Comparison of ENCODE assay signal across 13 cellular contexts in genomic region chr12:71046215-71046614, GRCh38.
DNase-seq lines count a peak whose midpoint lies in the region; ATAC-seq and TF ChIP-seq lines count a peak whose summit lies in the region.
"Had no signal": no experiment of that assay in that cellular context is flagged by ENCODE, and none has a peak within 500 bp of the region (broad histone marks: within the 10 kb centered on the region; RNA-seq: fewer than 3 reads in every experiment).

No MANE protein-coding gene starts in this region.

- in situ Hi-C loops in IMR-90 (cut with MboI; ENCODE audit: low sequenced_read_pairs) (no loop called here), brain microvascular endothelial cell (cut with HindIII; ENCODE audit: low pct_ligation_motif_present, low sequenced_read_pairs) (no loop called here)

- no peak overlapping the region for H2BK20ac ChIP-seq in IMR-90 (ENCODE audit: low read depth, low read length)

- dilution Hi-C loops in IMR-90 (cut with HindIII; ENCODE audit: low sequenced_read_pairs, unreplicated experiment) = no loop called here

- intact Hi-C loops in IMR-90 (cut with micrococcal nuclease) = no loop called here

- H3K18ac ChIP-seq in IMR-90 (ENCODE audit: low read depth, low read length) = no peak overlapping the region

- no peak overlapping the region for H2BK120ac ChIP-seq in IMR-90 (ENCODE audit: low read depth, low read length)

- TF ChIP-seq POLR2A in IMR-90 (IDR thresholded peaks at IDR 0.05; ENCODE audit: low read depth, low read length) (no peak), upper lobe of left lung (IDR thresholded peaks at IDR 0.05) (no peak)

- H3K4me3 Mint-ChIP-seq in activated naive CD8-positive, alpha-beta T cell treated with anti-CD3 and anti-CD28 coated beads, Interleukin-2, amount 50 U/mL, for 24 hours = no peak overlapping the region
- H3K4me3 Mint-ChIP-seq: activated CD4-positive, alpha-beta T cell treated with anti-CD3 and anti-CD28 coated beads, Interleukin-2, amount 10 ng/mL, durations not matched to agents 24 days and 14 days; naive thymus-derived CD4-positive, alpha-beta T cell had no signal

- TF ChIP-seq CTCF in IMR-90 (conservative IDR thresholded peaks at IDR 0.05; ENCODE audit: low read depth, low read length) (no peak), brain microvascular endothelial cell (IDR thresholded peaks at IDR 0.05; ENCODE audit: low read depth, low read length, missing control alignments) (no peak), upper lobe of left lung (IDR thresholded peaks at IDR 0.05) (no peak)

- H4K20me1 ChIP-seq in IMR-90 (ENCODE audit: insufficient read depth, low read length) = no peaks in the 10 kb centered on the region

- no peak overlapping the region for H3K4ac ChIP-seq in IMR-90 (ENCODE audit: low read depth, low read length)

- H3K9me3 ChIP-seq in IMR-90 (ENCODE audit: control insufficient read depth, insufficient read depth, low read length) (peaks cover 11% of the 10 kb centered on the region), upper lobe of left lung (no peaks in the 10 kb centered on the region)
- H3K9me3 ChIP-seq: Caco-2, MG63 had no signal

- H3K4me3 ChIP-seq in IMR-90 (ENCODE audit: insufficient read depth, low read depth, low read length) (no peak overlapping the region), brain microvascular endothelial cell (ENCODE audit: low read depth, low read length) (no peak overlapping the region), upper lobe of left lung (no peak overlapping the region)
- H3K4me3 ChIP-seq: MG63 had no signal

- no peak overlapping the region for H3K27ac Mint-ChIP-seq in activated naive CD8-positive, alpha-beta T cell treated with anti-CD3 and anti-CD28 coated beads, Interleukin-2, amount 50 U/mL, for 24 hours
- H3K27ac Mint-ChIP-seq: activated CD4-positive, alpha-beta T cell treated with anti-CD3 and anti-CD28 coated beads, Interleukin-2, amount 10 ng/mL, durations not matched to agents 24 days and 14 days; naive thymus-derived CD4-positive, alpha-beta T cell had no signal

- H3K23ac ChIP-seq in IMR-90 (ENCODE audit: low read depth, low read length) = no peak overlapping the region

- no peak for TF ChIP-seq EP300 in upper lobe of left lung (IDR thresholded peaks at IDR 0.05)

- H3K4me1 Mint-ChIP-seq in activated naive CD8-positive, alpha-beta T cell treated with anti-CD3 and anti-CD28 coated beads, Interleukin-2, amount 50 U/mL, for 24 hours = no peaks in the 10 kb centered on the region
- H3K4me1 Mint-ChIP-seq: activated CD4-positive, alpha-beta T cell treated with anti-CD3 and anti-CD28 coated beads, Interleukin-2, amount 10 ng/mL, durations not matched to agents 24 days and 14 days; naive thymus-derived CD4-positive, alpha-beta T cell had no signal

- no peaks in the 10 kb centered on the region for H3K36me3 Mint-ChIP-seq in activated naive CD8-positive, alpha-beta T cell treated with anti-CD3 and anti-CD28 coated beads, Interleukin-2, amount 50 U/mL, for 24 hours (ENCODE audit: low read depth)
- H3K36me3 Mint-ChIP-seq: naive thymus-derived CD4-positive, alpha-beta T cell had no signal

- no peak overlapping the region for H2BK15ac ChIP-seq in IMR-90 (ENCODE audit: low read depth, low read length)

- no peaks in the 10 kb centered on the region for H3K27me3 Mint-ChIP-seq in activated naive CD8-positive, alpha-beta T cell treated with anti-CD3 and anti-CD28 coated beads, Interleukin-2, amount 50 U/mL, for 24 hours
- H3K27me3 Mint-ChIP-seq: activated CD4-positive, alpha-beta T cell treated with anti-CD3 and anti-CD28 coated beads, Interleukin-2, amount 10 ng/mL, durations not matched to agents 24 days and 14 days had no signal

- H2AFZ ChIP-seq in IMR-90 (replicated peaks; ENCODE audit: low read length, poor library complexity) = no peak overlapping the region

- H3K27ac ChIP-seq in IMR-90 (ENCODE audit: insufficient read depth, low read length) = no peak overlapping the region
- H3K27ac ChIP-seq in brain microvascular endothelial cell = no peak overlapping the region
- H3K27ac ChIP-seq in upper lobe of left lung = peak overlapping the region; percentile 5 to 51 (median 29)

- H3K9ac ChIP-seq in IMR-90 (ENCODE audit: low read depth, low read length) = no peak overlapping the region

- peaks cover 5% of the 10 kb centered on the region for H3K9me3 Mint-ChIP-seq in activated naive CD8-positive, alpha-beta T cell treated with anti-CD3 and anti-CD28 coated beads, Interleukin-2, amount 50 U/mL, for 24 hours
- H3K9me3 Mint-ChIP-seq: activated CD4-positive, alpha-beta T cell treated with anti-CD3 and anti-CD28 coated beads, Interleukin-2, amount 10 ng/mL, durations not matched to agents 24 days and 14 days had no signal

- H3K14ac ChIP-seq in IMR-90 (replicated peaks; ENCODE audit: low read depth, low read length) = no peak overlapping the region

- no peak overlapping the region for H2AK5ac ChIP-seq in IMR-90 (ENCODE audit: low read depth, low read length)

- no peak overlapping the region for H2BK5ac ChIP-seq in IMR-90 (ENCODE audit: low read depth, low read length, poor library complexity, severe bottlenecking)

- POLR2A ChIA-PET in IMR-90 (lab: Charles Lee; ENCODE audit: unreplicated experiment) = no interaction called here

- no TSS peak for BruUV-seq in IMR-90 (replicated peaks; lab: Mats Ljungman, UMichigan)

- no peaks in the 10 kb centered on the region for H3K27me3 ChIP-seq in IMR-90 (ENCODE audit: control insufficient read depth, insufficient read depth, low read length)
- no peaks in the 10 kb centered on the region for H3K27me3 ChIP-seq in brain microvascular endothelial cell (replicated peaks)
- H3K27me3 ChIP-seq in upper lobe of left lung = no peaks in the 10 kb centered on the region
- H3K27me3 ChIP-seq: MG63 had no signal

- H3K56ac ChIP-seq in IMR-90 (ENCODE audit: extremely low read depth, insufficient read depth, low read length) = no peak overlapping the region

- H3K4me1 ChIP-seq in IMR-90 (ENCODE audit: control insufficient read depth, insufficient read depth, low read length) (no peaks in the 10 kb centered on the region), upper lobe of left lung (no peaks in the 10 kb centered on the region)

- no peak overlapping the region for H3K4me2 ChIP-seq in IMR-90 (ENCODE audit: low read depth, low read length)

- H4K5ac ChIP-seq in IMR-90 (ENCODE audit: low read depth, low read length) = no peak overlapping the region

- H2AK9ac ChIP-seq in IMR-90 (replicated peaks; ENCODE audit: low read depth, low read length, poor library complexity) = no peak overlapping the region

- H3K36me3 ChIP-seq in IMR-90 (ENCODE audit: control insufficient read depth, insufficient read depth, low read length) (no peaks in the 10 kb centered on the region), brain microvascular endothelial cell (replicated peaks) (no peaks in the 10 kb centered on the region), upper lobe of left lung (no peaks in the 10 kb centered on the region)
- H3K36me3 ChIP-seq: MG63 had no signal

- ATAC-seq in IMR-90 (ENCODE audit: low read depth) (0 out of 2 replicates have a peak, but pooled peaks have one; percentile 17), upper lobe of left lung (ENCODE audit: low FRiP score in 2 of 2) (peak in 1 of 2 donors; percentile 57)
- ATAC-seq in activated naive CD8-positive, alpha-beta T cell treated with anti-CD3 and anti-CD28 coated beads, Interleukin-2, amount 50 U/mL, for 24 hours = no peak
- ATAC-seq: naive thymus-derived CD4-positive, alpha-beta T cell had no signal

- DNase-seq in IMR-90 (peak; percentile 2), brain microvascular endothelial cell (peak; percentile 38), glomerular visceral epithelial cell (ENCODE audit: extremely low spot score) (peak; percentile 7), upper lobe of left lung (no peak), NCI-H2081 (lab: John Stamatoyannopoulos, UW) (no peak), NCI-H345 treated with DMSO at 0.1 percent for 48 hours (lab: John Stamatoyannopoulos, UW; ENCODE audit: unreplicated experiment) (no peak)
- DNase-seq in activated naive CD8-positive, alpha-beta T cell treated with anti-CD3 and anti-CD28 coated beads, Interleukin-2, amount 50 U/mL, for 24 hours = no peak
- DNase-seq: activated CD4-positive, alpha-beta T cell treated with anti-CD3 and anti-CD28 coated beads, Interleukin-2, amount 10 ng/mL, durations not matched to agents 24 days and 14 days; Caco-2; central memory CD4-positive, alpha-beta T cell; naive thymus-derived CD4-positive, alpha-beta T cell; T-helper 1 cell had no signal

- CTCF ChIA-PET in IMR-90 (lab: Yijun Ruan, JAX) = no interaction called here

- H4K91ac ChIP-seq in IMR-90 (ENCODE audit: insufficient read depth, low read depth, low read length) = no peak overlapping the region

- no peak for TF ChIP-seq RAD21 in IMR-90 (IDR thresholded peaks at IDR 0.05; ENCODE audit: low read length)

- H3K79me1 ChIP-seq in IMR-90 (ENCODE audit: low read depth in 1 of 2, low read length in 2 of 2) = no peaks in the 10 kb centered on the region

- H4K8ac ChIP-seq in IMR-90 (ENCODE audit: low read depth in 2 of 2, low read length in 2 of 2) = no peak overlapping the region

- no peaks in the 10 kb centered on the region for H3K9me1 ChIP-seq in IMR-90 (ENCODE audit: insufficient read depth, low read length)

TF ChIP-seq in IMR-90, 13 proteins besides CTCF, POLR2A, EP300 and RAD21:
- TF ChIP-seq RCOR1 (IDR thresholded peaks at IDR 0.05; ENCODE audit: insufficient replicate concordance, low read length) (no peak), MXI1 (IDR thresholded peaks at IDR 0.05; ENCODE audit: borderline replicate concordance, low read depth, low read length) (no peak), NFE2L2 (IDR thresholded peaks at IDR 0.05; ENCODE audit: low read depth, low read length) (no peak)
TF ChIP-seq in IMR-90: peak in this region for 0.

Comparison
In these comparisons a context has a peak if more than half of its experiments do, and no peak if none do; other contexts are left out.
1. DNase-seq: peak in IMR-90 (single experiment), brain microvascular endothelial cell (single experiment) and glomerular visceral epithelial cell (single experiment); none in upper lobe of left lung (0 of 2), NCI-H2081 (0 of 2), activated naive CD8-positive, alpha-beta T cell treated with anti-CD3 and anti-CD28 coated beads, Interleukin-2, amount 50 U/mL, for 24 hours (single experiment) and NCI-H345 treated with DMSO at 0.1 percent for 48 hours (single experiment).
2. H3K27ac ChIP-seq: peak in upper lobe of left lung (4 of 4); none in IMR-90 (single experiment) and brain microvascular endothelial cell (single experiment).